ENCODE assay signal across 9 cellular contexts in the genomic region with DNA sequence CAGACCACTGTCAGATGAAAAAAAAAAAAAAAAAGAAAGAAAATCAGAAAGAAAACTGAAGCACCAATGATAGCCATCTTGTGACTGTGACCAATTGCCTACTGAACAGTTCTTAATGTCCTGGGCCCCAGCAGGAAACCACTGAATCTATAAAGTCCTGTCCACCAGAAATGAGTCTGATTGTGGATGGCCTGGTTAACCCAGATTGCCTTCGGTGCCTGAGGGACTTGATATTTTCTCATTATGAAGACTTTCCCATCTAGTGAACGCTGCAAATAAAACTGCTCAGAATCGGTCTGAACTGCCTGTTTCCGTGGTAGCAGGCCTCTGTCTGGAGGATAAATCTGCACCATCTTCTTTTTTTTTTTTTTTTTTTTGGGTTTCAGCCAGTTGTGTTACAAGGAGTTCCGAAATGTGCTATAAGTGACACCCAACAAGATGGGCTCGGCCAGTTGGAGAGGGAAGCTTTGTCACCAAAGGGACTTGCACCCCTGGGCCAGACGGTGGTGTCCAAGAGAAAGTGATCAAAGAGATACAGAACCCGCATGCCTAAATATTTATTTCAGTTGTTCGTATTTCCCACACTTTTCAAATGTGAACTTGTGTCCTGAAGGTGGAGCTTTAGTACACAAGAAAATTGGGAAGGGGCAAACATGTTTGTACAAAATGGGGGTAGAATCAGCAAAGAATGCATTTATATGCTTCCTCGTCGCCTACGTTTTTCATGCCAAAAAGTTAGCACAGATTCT. TPM values are rescaled to one million over a fixed set of nuclear protein-coding genes. Genes with fewer than 3 reads are reported as not detected.
DNase-seq lines count a peak whose midpoint lies in the region; ATAC-seq and TF ChIP-seq lines count a peak whose summit lies in the region.
"Had no signal": no experiment of that assay in that cellular context is flagged by ENCODE, and none has a peak within 500 bp of the region (broad histone marks: within the 10 kb centered on the region; RNA-seq: fewer than 3 reads in every experiment).

No MANE protein-coding gene starts in this region.

- H3K4me3 Mint-ChIP-seq in brain = peak overlapping the region; percentile 40 to 83 (median 59)
- H3K4me3 Mint-ChIP-seq in stimulated activated effector memory CD8-positive, alpha-beta T cell treated with anti-CD3 and anti-CD28 coated beads, Interleukin-12 subunit alpha, Interleukin-12 subunit beta, amount 100 ng/mL, for 72 hours = no peak overlapping the region
- H3K4me3 Mint-ChIP-seq: activated naive CD8-positive, alpha-beta T cell had no signal

- TF ChIP-seq CTCF in brain (conservative IDR thresholded peaks at IDR 0.05) (peak; percentile 73 to 75), osteoblast (IDR thresholded peaks at IDR 0.05; ENCODE audit: extremely low read depth, low read depth, low read length) (peak; percentile 42)

- ATAC-seq in stimulated activated effector memory CD8-positive, alpha-beta T cell treated with anti-CD3 and anti-CD28 coated beads, Interleukin-12 subunit alpha, Interleukin-12 subunit beta, amount 100 ng/mL, for 72 hours = no peak
- ATAC-seq in HG03520 (IDR thresholded peaks at IDR 0.05; ENCODE audit: unreplicated experiment) = no peak

- no peak overlapping the region for H2AFZ ChIP-seq in osteoblast (ENCODE audit: low read length)

- H3K27me3 Mint-ChIP-seq in brain = peaks cover 7% of the 10 kb centered on the region

- H3K36me3 ChIP-seq in osteoblast (ENCODE audit: insufficient read depth, low read length) = no peaks in the 10 kb centered on the region

- H3K9me3 ChIP-seq in osteoblast (ENCODE audit: low read depth, low read length) = no peaks in the 10 kb centered on the region

- peak; percentile 65 for DNase-seq in EH (ENCODE audit: low read depth)
- peak; percentile 30 to 39 for DNase-seq in Kasumi-1 (lab: John Stamatoyannopoulos, UW)
- peak; percentile 91 for DNase-seq in osteoblast (ENCODE audit: insufficient read length, low spot score, missing footprints)
- no peak for DNase-seq in stimulated activated effector memory CD8-positive, alpha-beta T cell treated with anti-CD3 and anti-CD28 coated beads, Interleukin-12 subunit alpha, Interleukin-12 subunit beta, amount 100 ng/mL, for 72 hours (ENCODE audit: low spot score in 2 of 2)
- DNase-seq in activated naive CD4-positive, alpha-beta T cell treated with anti-CD3 and anti-CD28 coated beads, Interleukin-2, amount 50 U/mL, for 16 hours = no peak
- DNase-seq in NCI-H1436 treated with DMSO at 0.1 percent for 48 hours (lab: John Stamatoyannopoulos, UW) = no peak

- no peaks in the 10 kb centered on the region for H4K20me1 ChIP-seq in osteoblast (ENCODE audit: insufficient read depth, low read length)

- H3K4me2 ChIP-seq in osteoblast (ENCODE audit: insufficient read depth, low read length) = no peak overlapping the region

- H3K4me1 Mint-ChIP-seq in brain = peaks cover 34% of the 10 kb centered on the region
- peaks cover 16% of the 10 kb centered on the region for H3K4me1 Mint-ChIP-seq in stimulated activated effector memory CD8-positive, alpha-beta T cell treated with anti-CD3 and anti-CD28 coated beads, Interleukin-12 subunit alpha, Interleukin-12 subunit beta, amount 100 ng/mL, for 72 hours

- no peak overlapping the region for H3K27ac ChIP-seq in osteoblast (ENCODE audit: low read depth, low read length)

- H3K27me3 ChIP-seq in osteoblast (ENCODE audit: insufficient read depth, low read length) = peaks cover 76% of the 10 kb centered on the region

- no peak overlapping the region for H3K4me3 ChIP-seq in osteoblast (ENCODE audit: insufficient read depth, low read length)

- no peaks in the 10 kb centered on the region for H3K36me3 Mint-ChIP-seq in brain
- peaks cover 4% of the 10 kb centered on the region for H3K36me3 Mint-ChIP-seq in stimulated activated effector memory CD8-positive, alpha-beta T cell treated with anti-CD3 and anti-CD28 coated beads, Interleukin-12 subunit alpha, Interleukin-12 subunit beta, amount 100 ng/mL, for 72 hours
- H3K36me3 Mint-ChIP-seq: activated naive CD8-positive, alpha-beta T cell had no signal

- no peaks in the 10 kb centered on the region for H3K4me1 ChIP-seq in osteoblast (ENCODE audit: insufficient read depth, low read length)

- peak overlapping the region in 4 of 5 experiments; percentile 2 to 64 (median 33) for H3K27ac Mint-ChIP-seq in brain
- no peak overlapping the region for H3K27ac Mint-ChIP-seq in stimulated activated effector memory CD8-positive, alpha-beta T cell treated with anti-CD3 and anti-CD28 coated beads, Interleukin-12 subunit alpha, Interleukin-12 subunit beta, amount 100 ng/mL, for 72 hours
- H3K27ac Mint-ChIP-seq: activated naive CD8-positive, alpha-beta T cell had no signal

- H3K79me2 ChIP-seq in osteoblast (ENCODE audit: insufficient read depth, low read length) = no peaks in the 10 kb centered on the region

- H3K9me3 Mint-ChIP-seq in brain = no peaks in the 10 kb centered on the region
- H3K9me3 Mint-ChIP-seq in stimulated activated effector memory CD8-positive, alpha-beta T cell treated with anti-CD3 and anti-CD28 coated beads, Interleukin-12 subunit alpha, Interleukin-12 subunit beta, amount 100 ng/mL, for 72 hours = no peaks in the 10 kb centered on the region

RNA-seq across cellular contexts. Expression of a gene that starts 3.0 kb away (rescaled TPM):
- polyA plus RNA-seq in brain (ENCODE audit: insufficient read depth, low read depth, low replicate concordance) = 2.2 TPM
- 3.3 and 3.8 TPM in 2 replicates for total RNA-seq in osteoblast

Comparison
In these comparisons a context has a peak if more than half of its experiments do, and no peak if none do; other contexts are left out.
1. DNase-seq: peak in EH (single experiment), Kasumi-1 (2 of 2) and osteoblast (single experiment); none in stimulated activated effector memory CD8-positive, alpha-beta T cell treated with anti-CD3 and anti-CD28 coated beads, Interleukin-12 subunit alpha, Interleukin-12 subunit beta, amount 100 ng/mL, for 72 hours (0 of 2), activated naive CD4-positive, alpha-beta T cell treated with anti-CD3 and anti-CD28 coated beads, Interleukin-2, amount 50 U/mL, for 16 hours (single experiment) and NCI-H1436 treated with DMSO at 0.1 percent for 48 hours (single experiment).